ENCODE assay signal across 11 cellular contexts in genomic region chr5:177360740-177361139, GRCh38. TPM values are rescaled to one million over a fixed set of nuclear protein-coding genes. Genes with fewer than 3 reads are reported as not detected.
A peak's percentile ranks its signal among the peaks of the same experiment; 100 is the strongest.
DNase-seq lines count a peak whose midpoint lies in the region; ATAC-seq, FAIRE-seq and TF ChIP-seq lines count a peak whose summit lies in the region.
"Not testable (repeated sequence)": the region's sequence is repeated elsewhere in the genome, so short reads cannot be mapped to it uniquely, and the experiment has no call there.
"Had no signal": no experiment of that assay in that cellular context is flagged by ENCODE, and none has a peak within 500 bp of the region (broad histone marks: within the 10 kb centered on the region; RNA-seq: fewer than 3 reads in every experiment).

No MANE protein-coding gene starts in this region.

- not testable (repeated sequence) for H3K79me1 ChIP-seq in H1 (ENCODE audit: low read depth, low read length)

- TF ChIP-seq EP300 in H1 (IDR thresholded peaks at IDR 0.05; ENCODE audit: borderline replicate concordance in 1 of 2, low read depth in 2 of 2, low read length in 2 of 2); neural cell (conservative IDR thresholded peaks at IDR 0.05; ENCODE audit: poor library complexity, severe bottlenecking): not testable (repeated sequence)

- not testable (repeated sequence) for H3K9ac ChIP-seq in OCI-LY1 (ENCODE audit: low read length); H1 (replicated peaks in 1 of 4; ENCODE audit: extremely low read depth in 1 of 4, low read depth in 3 of 4, low read length in 3 of 4); neural cell (ENCODE audit: low read length)

- H2AK5ac ChIP-seq in H1 (ENCODE audit: low read depth, low read length), result not testable (repeated sequence)

- H3K4me3 Mint-ChIP-seq in CD4-positive, alpha-beta T cell, result peak overlapping the region; percentile 90
- H3K4me3 Mint-ChIP-seq in activated naive CD8-positive, alpha-beta T cell treated with anti-CD3 and anti-CD28 coated beads for 36 hours, result not testable (repeated sequence)

- H3K36me3 Mint-ChIP-seq in CD4-positive, alpha-beta T cell (ENCODE audit: low read depth), result peaks cover 51% of the 10 kb centered on the region
- not testable (repeated sequence) for H3K36me3 Mint-ChIP-seq in activated naive CD8-positive, alpha-beta T cell treated with anti-CD3 and anti-CD28 coated beads for 36 hours

- not testable (repeated sequence) for H2BK5ac ChIP-seq in H1 (ENCODE audit: low read depth, low read length)

- H3K27me3 ChIP-seq in CD4-positive, alpha-beta T cell (ENCODE audit: control insufficient read depth, insufficient read depth, low read length); OCI-LY1 (ENCODE audit: insufficient read depth, low read length); H1 (replicated peaks in 1 of 4; ENCODE audit: control insufficient read depth in 3 of 4, extremely low read depth in 1 of 4, insufficient read depth in 3 of 4, low read length in 3 of 4); neural cell (ENCODE audit: insufficient read depth, low read depth, low read length): not testable (repeated sequence)

- H2BK15ac ChIP-seq in H1 (ENCODE audit: low read length), result peak overlapping the region; percentile 72; the same call in 1 of the 2 replicates

- not testable (repeated sequence) for H3F3A ChIP-seq in OCI-LY1 (ENCODE audit: insufficient read depth, low read length); neural cell (ENCODE audit: insufficient read depth, low read length, poor library complexity, severe bottlenecking)

- peaks cover 84% of the 10 kb centered on the region for H3K4me1 Mint-ChIP-seq in CD4-positive, alpha-beta T cell (ENCODE audit: low read depth)
- peaks cover 83% of the 10 kb centered on the region for H3K4me1 Mint-ChIP-seq in activated naive CD8-positive, alpha-beta T cell treated with anti-CD3 and anti-CD28 coated beads for 36 hours

- not testable (repeated sequence) for H3K4me2 ChIP-seq in OCI-LY1 (ENCODE audit: low read length); H1 (ENCODE audit: insufficient read depth in 1 of 2, low read depth in 2 of 2, low read length in 2 of 2); neural cell (ENCODE audit: low read length)

- not testable (repeated sequence) for H3K23ac ChIP-seq in H1 (ENCODE audit: insufficient read length)

- not testable (repeated sequence) for H2BK20ac ChIP-seq in H1 (ENCODE audit: low read length)

- H2BK120ac ChIP-seq in H1 (replicated peaks; ENCODE audit: low read depth, low read length), result not testable (repeated sequence)

- not testable (repeated sequence) for ATAC-seq in CD4-positive, alpha-beta T cell (ENCODE audit: poor library complexity)

- peak overlapping the region; percentile 15 for H4K91ac ChIP-seq in H1 (replicated peaks; ENCODE audit: insufficient read length, low read length)

- TF ChIP-seq CTCF in CD4-positive, alpha-beta T cell (IDR thresholded peaks at IDR 0.05); OCI-LY1 (IDR thresholded peaks at IDR 0.05; ENCODE audit: low read length); H1 (IDR thresholded peaks at IDR 0.05; ENCODE audit: control extremely low read depth in 1 of 3, insufficient read depth in 1 of 3, low read depth in 1 of 3, low read length in 3 of 3); neural cell (IDR thresholded peaks at IDR 0.05; ENCODE audit: poor library complexity, severe bottlenecking): not testable (repeated sequence)

- not testable (repeated sequence) for H2AFZ ChIP-seq in OCI-LY1 (ENCODE audit: low read length); H1 (ENCODE audit: low read length); neural cell (ENCODE audit: low read depth, low read length)

- H3K79me2 ChIP-seq in OCI-LY1 (ENCODE audit: insufficient read depth, low read length); H1 (ENCODE audit: control insufficient read depth in 1 of 2, insufficient read depth in 2 of 2, low read length in 2 of 2); neural cell (replicated peaks; ENCODE audit: insufficient read depth, low read length): not testable (repeated sequence)

- H3K4ac ChIP-seq in H1 (replicated peaks; ENCODE audit: insufficient read length, low read depth, low read length), result not testable (repeated sequence)

- DNase-seq in CD4-positive, alpha-beta T cell; activated naive CD8-positive, alpha-beta T cell treated with anti-CD3 and anti-CD28 coated beads for 36 hours; H1 (ENCODE audit: low read depth in 1 of 2, low spot score in 2 of 2): not testable (repeated sequence)

- intact Hi-C loops in CD4-positive, alpha-beta T cell (cut with DNase I, micrococcal nuclease), result loop anchor here in 1 of 2 experiments (5.0 kb wide), 1 partner anchor 48 kb away; the partner anchor contains the start of gene MXD3

- H3K27ac Mint-ChIP-seq in CD4-positive, alpha-beta T cell, result peak overlapping the region; percentile 83
- peak overlapping the region; percentile 29 for H3K27ac Mint-ChIP-seq in activated naive CD8-positive, alpha-beta T cell treated with anti-CD3 and anti-CD28 coated beads for 36 hours

- WGBS in H1 (ENCODE audit: extremely low coverage in 1 of 2, insufficient coverage in 1 of 2, insufficient read length in 1 of 2, insufficient replicate concordance in 2 of 2, low coverage in 1 of 2, low lambda C conversion rate in 2 of 2, missing lambda C conversion rate in 1 of 2), 2 experiments, result 89% methylated on average over 7 of the region's 7 CpGs; no CpG with 5 or more reads in 1 of the 2 experiments

- not testable (repeated sequence) for H3K14ac ChIP-seq in H1 (ENCODE audit: insufficient read length)

- not testable (repeated sequence) for H4K5ac ChIP-seq in H1 (ENCODE audit: insufficient read length, low read depth, low read length)

- H3K18ac ChIP-seq in H1 (ENCODE audit: extremely low read depth, low read length), result not testable (repeated sequence)

- not testable (repeated sequence) for FAIRE-seq in H1 (lab: Jason Lieb, UNC)

- H3K9me3 Mint-ChIP-seq in CD4-positive, alpha-beta T cell; activated naive CD8-positive, alpha-beta T cell treated with anti-CD3 and anti-CD28 coated beads for 36 hours: not testable (repeated sequence)

- not testable (repeated sequence) for H3K9me3 ChIP-seq in CD4-positive, alpha-beta T cell (ENCODE audit: control insufficient read depth, low read length); OCI-LY1 (ENCODE audit: low read length); H1 (ENCODE audit: insufficient read depth in 2 of 2, low read depth in 1 of 2, low read length in 1 of 2); neural cell (ENCODE audit: low read length)

- CTCF ChIA-PET in CD4-positive, alpha-beta T cell (lab: Charles Lee), result interaction anchor here (0.5 to 1.4 kb wide), 4 partner anchors 8 to 189 kb away, joined by 3 read pairs; no protein-coding TSS in a partner anchor
- CTCF ChIA-PET in H1 (lab: Charles Lee; ENCODE audit: partially characterized antibody), result interaction anchor here (0.6 to 15.6 kb wide), 9 partner anchors 9 to 96 kb away, joined by 4 to 251 read pairs (median 7); partner anchors contain the start of genes LMAN2, MXD3 and SLC34A1

- peak overlapping the region; percentile 60; the same call in 1 of the 2 replicates for H2BK12ac ChIP-seq in H1 (ENCODE audit: low read depth, low read length)

- not testable (repeated sequence) for H3K56ac ChIP-seq in H1 (replicated peaks; ENCODE audit: insufficient read length, low read depth, low read length)

- not testable (repeated sequence) for H3K27me3 Mint-ChIP-seq in CD4-positive, alpha-beta T cell; activated naive CD8-positive, alpha-beta T cell treated with anti-CD3 and anti-CD28 coated beads for 36 hours

- not testable (repeated sequence) for H3K23me2 ChIP-seq in H1 (ENCODE audit: low read depth, low read length)

- not testable (repeated sequence) for H4K8ac ChIP-seq in H1 (ENCODE audit: extremely low read depth, insufficient read depth, low read length)

- peaks cover 69% of the 10 kb centered on the region for H3K4me1 ChIP-seq in OCI-LY1 (ENCODE audit: insufficient read depth, low read length, severe bottlenecking)
- peaks cover 0 to 15% (median 11%) of the 10 kb centered on the region in 4 experiments; a peak in 6 of 7 replicates for H3K4me1 ChIP-seq in H1 (replicated peaks in 1 of 4; ENCODE audit: control insufficient read depth in 3 of 4, insufficient read depth in 4 of 4, low read length in 3 of 4)

- not testable (repeated sequence) for H4K20me1 ChIP-seq in OCI-LY1 (ENCODE audit: insufficient read depth, low read length); H1 (replicated peaks in 1 of 2; ENCODE audit: control insufficient read depth in 1 of 2, insufficient read depth in 2 of 2, low read length in 2 of 2); neural cell (ENCODE audit: insufficient read depth)

- H3K9me2 ChIP-seq in OCI-LY1 (ENCODE audit: low read depth, low read length); neural cell (ENCODE audit: insufficient read depth, low read length): not testable (repeated sequence)

- H3K4me3 ChIP-seq in OCI-LY1 (ENCODE audit: low read depth, low read length, poor library complexity, severe bottlenecking); H1 (ENCODE audit: extremely low read depth in 1 of 4, insufficient read depth in 2 of 4, low read depth in 3 of 4, low read length in 4 of 4); neural cell (ENCODE audit: low read length): not testable (repeated sequence)

- H3K36me3 ChIP-seq in OCI-LY1 (ENCODE audit: insufficient read depth, low read length); H1 (ENCODE audit: control insufficient read depth in 2 of 4, insufficient read depth in 4 of 4, low read length in 3 of 4); neural cell (ENCODE audit: insufficient read depth, low read length): not testable (repeated sequence)

- TF ChIP-seq RAD21 in H1 (IDR thresholded peaks at IDR 0.05 in 1 of 2, conservative IDR thresholded peaks at IDR 0.05 in 1 of 2; ENCODE audit: low read depth in 2 of 2, low read length in 2 of 2); neural cell (conservative IDR thresholded peaks at IDR 0.05): not testable (repeated sequence)

- POLR2A ChIA-PET in CD4-positive, alpha-beta T cell (lab: Charles Lee), result interaction anchor here (1.3 to 6.2 kb wide), 5 partner anchors 9 to 137 kb away, joined by 3 to 51 read pairs (median 12); partner anchors contain the start of genes LMAN2 and PDLIM7
- POLR2A ChIA-PET in H1 (lab: Charles Lee; ENCODE audit: partially characterized antibody), result interaction anchor here (0.9 to 3.1 kb wide), 3 partner anchors 10 to 95 kb away, joined by 3 to 25 read pairs (median 4); partner anchors contain the start of gene LMAN2

- peak overlapping the region; percentile 82 for H3K27ac ChIP-seq in CD4-positive, alpha-beta T cell (ENCODE audit: low read depth, low read length)
- H3K27ac ChIP-seq in OCI-LY1 (ENCODE audit: low read depth, low read length, poor library complexity, severe bottlenecking) (peak overlapping the region; percentile 90), neural cell (ENCODE audit: low read length) (peak overlapping the region; percentile 93)
- not testable (repeated sequence) for H3K27ac ChIP-seq in H1 (ENCODE audit: low read depth, low read length)

- not testable (repeated sequence) for TF ChIP-seq POLR2A in H1 (IDR thresholded peaks at IDR 0.05; ENCODE audit: control extremely low read depth in 1 of 2, low read depth in 2 of 2, low read length in 2 of 2)

RNA-seq across cellular contexts. Expression of gene RGS14, which starts 3.0 kb away (rescaled TPM):
- 10 to 100 TPM; 34.7 to 35.3 TPM for total RNA-seq in CD4-positive, alpha-beta T cell
- 10 to 100 TPM; 38.9 to 41.2 TPM for total RNA-seq in activated naive CD8-positive, alpha-beta T cell treated with anti-CD3 and anti-CD28 coated beads for 36 hours
- total RNA-seq in H1 (2021; fragmentation: NEBNext Ultra II Directional; extraction: Animal tissue kit (Norgen Biotek cat#: 25700)), result 20.6 and 24.4 TPM in 2 replicates
- 46.1 and 66.5 TPM in 2 replicates for polyA plus RNA-seq in H1 (2011; rRNA removed)
- 51.6 TPM for polyA plus RNA-seq in H1 (2011; cell fraction: cytosol; rRNA removed)
- polyA plus RNA-seq in H1 (2011; cell fraction: nucleus; rRNA removed), result 82.0 TPM
- 20.9 to 27.7 TPM (median 23.7 TPM) in 4 replicates for polyA plus RNA-seq in H1 (2012, experiment 1 of 2)
- polyA plus RNA-seq in H1 (2012, experiment 2 of 2), result 29.1 TPM
- 36.7 TPM for polyA plus RNA-seq in H1 (2013, experiment 1 of 2)
- polyA plus RNA-seq in H1 (2013, experiment 2 of 2), result 35.2 TPM
- polyA minus RNA-seq in H1 (2011; rRNA and poly(A)+ RNA removed), result 11.1 and 11.2 TPM in 2 replicates
- polyA minus RNA-seq in H1 (2011; cell fraction: cytosol; rRNA and poly(A)+ RNA removed), result 12.8 TPM
- polyA minus RNA-seq in H1 (2011; cell fraction: nucleus; rRNA and poly(A)+ RNA removed), result 22.4 TPM
- polyA plus RNA-seq in neural cell, result 23.4 and 32.3 TPM in 2 replicates
- polyA minus RNA-seq in neural cell, result 3.9 and 7.9 TPM in 2 replicates

RNA-seq across cellular contexts. Expression of gene LMAN2, which starts 9.3 kb away (rescaled TPM):
- total RNA-seq in CD4-positive, alpha-beta T cell, result 10 to 100 TPM; 54.5 to 55.6 TPM
- 10 to 100 TPM; 91.5 to 92.1 TPM for total RNA-seq in activated naive CD8-positive, alpha-beta T cell treated with anti-CD3 and anti-CD28 coated beads for 36 hours
- total RNA-seq in H1 (2021; fragmentation: NEBNext Ultra II Directional; extraction: Animal tissue kit (Norgen Biotek cat#: 25700)), result 116 and 119 TPM in 2 replicates
- polyA plus RNA-seq in H1 (2011; rRNA removed) (225 and 357 TPM in 2 replicates), neural cell (155 and 156 TPM in 2 replicates)
- polyA plus RNA-seq in H1 (2011; cell fraction: cytosol; rRNA removed), result 233 TPM
- polyA plus RNA-seq in H1 (2011; cell fraction: nucleus; rRNA removed), result 287 TPM
- 71.3 to 172 TPM (median 159 TPM) in 4 replicates for polyA plus RNA-seq in H1 (2012, experiment 1 of 2)
- polyA plus RNA-seq in H1 (2012, experiment 2 of 2), result 312 TPM
- 320 TPM for polyA plus RNA-seq in H1 (2013, experiment 1 of 2)
- 368 TPM for polyA plus RNA-seq in H1 (2013, experiment 2 of 2)
- polyA minus RNA-seq in H1 (2011; rRNA and poly(A)+ RNA removed), result 177 and 184 TPM in 2 replicates
- 176 TPM for polyA minus RNA-seq in H1 (2011; cell fraction: cytosol; rRNA and poly(A)+ RNA removed)
- 115 TPM for polyA minus RNA-seq in H1 (2011; cell fraction: nucleus; rRNA and poly(A)+ RNA removed)
- 108 and 132 TPM in 2 replicates for polyA minus RNA-seq in neural cell

RNA-seq across cellular contexts. Expression of gene SLC34A1, which starts 23.5 kb away (rescaled TPM):
- not detected for total RNA-seq in CD4-positive, alpha-beta T cell
- total RNA-seq in activated naive CD8-positive, alpha-beta T cell treated with anti-CD3 and anti-CD28 coated beads for 36 hours, result not detected
- total RNA-seq in H1 (2021; fragmentation: NEBNext Ultra II Directional; extraction: Animal tissue kit (Norgen Biotek cat#: 25700)), result not detected in 2 replicates
- not detected in 2 replicates for polyA plus RNA-seq in H1 (2011; rRNA removed)
- polyA plus RNA-seq in H1 (2011; cell fraction: cytosol; rRNA removed), result not detected
- not detected for polyA plus RNA-seq in H1 (2011; cell fraction: nucleus; rRNA removed)
- polyA plus RNA-seq in H1 (2012, experiment 1 of 2), result not detected in 4 replicates
- polyA plus RNA-seq in H1 (2012, experiment 2 of 2), result not detected
- polyA plus RNA-seq in H1 (2013, experiment 1 of 2), result not detected
- polyA plus RNA-seq in H1 (2013, experiment 2 of 2), result not detected
- polyA minus RNA-seq in H1 (2011; rRNA and poly(A)+ RNA removed), result not detected in 2 replicates
- polyA minus RNA-seq in H1 (2011; cell fraction: cytosol; rRNA and poly(A)+ RNA removed), result not detected
- not detected for polyA minus RNA-seq in H1 (2011; cell fraction: nucleus; rRNA and poly(A)+ RNA removed)
- not detected in 2 replicates for polyA plus RNA-seq in neural cell
- not detected in 2 replicates for polyA minus RNA-seq in neural cell
- total RNA-seq: A673, H9, MCF 10A, RPMI7951 had no signal

RNA-seq across cellular contexts. Expression of gene PFN3, which starts 39.7 kb away (rescaled TPM):
- total RNA-seq in CD4-positive, alpha-beta T cell, result not detected
- not detected for total RNA-seq in activated naive CD8-positive, alpha-beta T cell treated with anti-CD3 and anti-CD28 coated beads for 36 hours
- total RNA-seq in H1 (2021; fragmentation: NEBNext Ultra II Directional; extraction: Animal tissue kit (Norgen Biotek cat#: 25700)), result not detected in 2 replicates
- polyA plus RNA-seq in H1 (2011; rRNA removed) (not detected in 2 replicates), neural cell (not detected in 2 replicates)
- polyA plus RNA-seq in H1 (2011; cell fraction: cytosol; rRNA removed), result not detected
- not detected for polyA plus RNA-seq in H1 (2011; cell fraction: nucleus; rRNA removed)
- polyA plus RNA-seq in H1 (2012, experiment 1 of 2), result not detected in 4 replicates
- polyA plus RNA-seq in H1 (2012, experiment 2 of 2), result not detected
- not detected for polyA plus RNA-seq in H1 (2013, experiment 1 of 2)
- polyA plus RNA-seq in H1 (2013, experiment 2 of 2), result not detected
- polyA minus RNA-seq in H1 (2011; rRNA and poly(A)+ RNA removed), result not detected in 2 replicates
- polyA minus RNA-seq in H1 (2011; cell fraction: cytosol; rRNA and poly(A)+ RNA removed), result not detected
- not detected for polyA minus RNA-seq in H1 (2011; cell fraction: nucleus; rRNA and poly(A)+ RNA removed)
- polyA minus RNA-seq in neural cell, result not detected in 2 replicates
- total RNA-seq: A673, Calu3, H9, MCF 10A, RPMI7951 had no signal
- polyA plus RNA-seq: SK-N-SH had no signal

RNA-seq across cellular contexts. Expression of gene F12, which starts 48.6 kb away (rescaled TPM):
- under 1 TPM; 0.20 to 0.60 TPM for total RNA-seq in CD4-positive, alpha-beta T cell
- total RNA-seq in activated naive CD8-positive, alpha-beta T cell treated with anti-CD3 and anti-CD28 coated beads for 36 hours, result 1 to 10 TPM; 5.6 TPM
- 5.4 and 6.5 TPM in 2 replicates for total RNA-seq in H1 (2021; fragmentation: NEBNext Ultra II Directional; extraction: Animal tissue kit (Norgen Biotek cat#: 25700))
- polyA plus RNA-seq in H1 (2011; rRNA removed) (7.8 and 12.0 TPM in 2 replicates), neural cell (1.4 and 7.8 TPM in 2 replicates)
- polyA plus RNA-seq in H1 (2011; cell fraction: cytosol; rRNA removed), result 6.0 TPM
- 5.0 TPM for polyA plus RNA-seq in H1 (2011; cell fraction: nucleus; rRNA removed)
- 3.5 to 7.1 TPM (median 4.9 TPM) in 4 replicates for polyA plus RNA-seq in H1 (2012, experiment 1 of 2)
- polyA plus RNA-seq in H1 (2012, experiment 2 of 2), result 3.5 TPM
- 2.6 TPM for polyA plus RNA-seq in H1 (2013, experiment 1 of 2)
- polyA plus RNA-seq in H1 (2013, experiment 2 of 2), result 3.1 TPM
- 0.85 and 0.88 TPM in 2 replicates for polyA minus RNA-seq in H1 (2011; rRNA and poly(A)+ RNA removed)
- polyA minus RNA-seq in H1 (2011; cell fraction: cytosol; rRNA and poly(A)+ RNA removed), result 2.3 TPM
- 2.7 TPM for polyA minus RNA-seq in H1 (2011; cell fraction: nucleus; rRNA and poly(A)+ RNA removed)
- 2.9 and 3.6 TPM in 2 replicates for polyA minus RNA-seq in neural cell
- total RNA-seq: A673 had no signal
